ENCODE assay signal across 13 cellular contexts in the genomic region with DNA sequence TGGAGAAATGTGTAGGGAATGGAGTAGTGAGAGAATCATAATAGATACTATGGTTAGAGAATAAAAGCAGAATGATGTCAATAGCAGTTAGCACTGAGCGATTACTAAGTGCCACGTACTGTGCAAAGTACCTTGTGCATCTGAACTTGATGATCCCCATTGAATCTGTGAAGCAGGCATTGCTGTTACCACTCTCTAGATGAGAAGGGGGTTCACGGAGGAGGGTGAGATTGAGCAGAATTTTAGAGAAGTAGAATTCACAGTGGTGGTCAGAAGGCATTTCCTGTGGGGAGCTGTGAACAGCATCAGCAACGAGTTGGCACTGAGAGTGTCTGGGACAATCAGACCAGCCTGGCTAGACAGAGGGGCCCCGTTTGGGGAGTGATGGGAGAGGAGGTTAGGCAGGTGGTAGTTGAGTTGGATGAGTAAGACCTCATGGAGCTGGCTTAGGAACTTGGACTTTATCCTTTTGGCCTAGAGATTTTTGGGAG.
DNase-seq lines count a peak whose midpoint lies in the region; ATAC-seq, FAIRE-seq and TF ChIP-seq lines count a peak whose summit lies in the region.
"Had no signal": no experiment of that assay in that cellular context is flagged by ENCODE, and none has a peak within 500 bp of the region (broad histone marks: within the 10 kb centered on the region; RNA-seq: fewer than 3 reads in every experiment).

No MANE protein-coding gene starts in this region.

- H3K27me3 ChIP-seq in astrocyte (ENCODE audit: insufficient read depth, low read length) = no peaks in the 10 kb centered on the region
- H3K27me3 ChIP-seq in GM23248 (replicated peaks; ENCODE audit: insufficient read depth) = no peaks in the 10 kb centered on the region
- H3K27me3 ChIP-seq: SJSA1, spleen had no signal

- no peak overlapping the region for H2AFZ ChIP-seq in astrocyte (ENCODE audit: low read depth, low read length)
- no peak overlapping the region for H2AFZ ChIP-seq in GM23248

- H3K36me3 ChIP-seq in astrocyte (ENCODE audit: insufficient read depth, low read length) (no peaks in the 10 kb centered on the region), GM23248 (ENCODE audit: low read depth) (no peaks in the 10 kb centered on the region)
- H3K36me3 ChIP-seq: SJSA1, spleen had no signal

- H3K27ac ChIP-seq in astrocyte (ENCODE audit: low read depth, low read length) = no peak overlapping the region
- H3K27ac ChIP-seq in GM23248 = no peak overlapping the region
- H3K27ac ChIP-seq: SJSA1, spleen had no signal

- H3K4me1 ChIP-seq in astrocyte (ENCODE audit: insufficient read depth, low read length) = peaks cover 27% of the 10 kb centered on the region
- no peaks in the 10 kb centered on the region for H3K4me1 ChIP-seq in GM23248 (ENCODE audit: insufficient read depth)
- H3K4me1 ChIP-seq: SJSA1 had no signal

- no peak overlapping the region for H3K4me3 ChIP-seq in astrocyte (ENCODE audit: insufficient read depth, low read depth, low read length)
- H3K4me3 ChIP-seq in GM23248 = no peak overlapping the region
- H3K4me3 ChIP-seq: SJSA1, spleen had no signal

- H3K36me3 Mint-ChIP-seq in astrocyte (ENCODE audit: low read depth, unreplicated experiment) = no peaks in the 10 kb centered on the region
- no peaks in the 10 kb centered on the region for H3K36me3 Mint-ChIP-seq in stimulated activated memory B cell treated with anti-CD40 and anti-IgM and Interleukin-4, amounts not matched to agents 10 μg/mL and 1 μg/mL and 100 μg/mL, for 72 hours
- H3K36me3 Mint-ChIP-seq: activated naive CD4-positive, alpha-beta T cell treated with anti-CD3 and anti-CD28 coated beads, Interleukin-2, amount 50 U/mL, for 24 hours had no signal

- no peak for TF ChIP-seq CTCF in astrocyte (IDR thresholded peaks at IDR 0.05; ENCODE audit: insufficient read depth, low read depth, low read length)

- peaks cover 3% of the 10 kb centered on the region for H3K9me3 Mint-ChIP-seq in astrocyte (ENCODE audit: unreplicated experiment)
- H3K9me3 Mint-ChIP-seq in stimulated activated memory B cell treated with anti-CD40 and anti-IgM and Interleukin-4, amounts not matched to agents 10 μg/mL and 1 μg/mL and 100 μg/mL, for 72 hours = no peaks in the 10 kb centered on the region
- H3K9me3 Mint-ChIP-seq: activated naive CD4-positive, alpha-beta T cell treated with anti-CD3 and anti-CD28 coated beads, Interleukin-2, amount 50 U/mL, for 24 hours; endodermal cell had no signal

- WGBS in GM23248 (ENCODE audit: low coverage in 1 of 2, low lambda C conversion rate in 2 of 2, missing lambda C conversion rate in 2 of 2), 2 experiments = 38 to 39% methylated on average over 5 of the region's 5 CpGs

- DNase-seq in astrocyte (ENCODE audit: low read depth) (peak; percentile 59), NCI-H128 (lab: John Stamatoyannopoulos, UW; ENCODE audit: unreplicated experiment) (no peak), GM23248 (no peak)
- DNase-seq: activated CD4-positive, alpha-beta T cell treated with anti-CD3 and anti-CD28 coated beads, Interleukin-2, amount 50 U/mL, for 1 hour; endodermal cell; spleen had no signal

- H3K79me2 ChIP-seq in astrocyte (ENCODE audit: insufficient read depth, low read length) = no peaks in the 10 kb centered on the region
- no peaks in the 10 kb centered on the region for H3K79me2 ChIP-seq in GM23248 (ENCODE audit: insufficient read depth)

- no peaks in the 10 kb centered on the region for H3K9me2 ChIP-seq in GM23248 (ENCODE audit: insufficient read depth)

- peak overlapping the region; percentile 94 for H3K27ac Mint-ChIP-seq in astrocyte (ENCODE audit: unreplicated experiment)
- H3K27ac Mint-ChIP-seq in stimulated activated memory B cell treated with anti-CD40 and anti-IgM and Interleukin-4, amounts not matched to agents 10 μg/mL and 1 μg/mL and 100 μg/mL, for 72 hours = peak overlapping the region; percentile 5
- H3K27ac Mint-ChIP-seq: activated naive CD4-positive, alpha-beta T cell treated with anti-CD3 and anti-CD28 coated beads, Interleukin-2, amount 50 U/mL, for 24 hours; endodermal cell had no signal

- ATAC-seq in GM19452 (IDR thresholded peaks at IDR 0.05; ENCODE audit: unreplicated experiment) (peak; percentile 72), HG03442 (IDR thresholded peaks at IDR 0.05; ENCODE audit: unreplicated experiment) (peak; percentile 66), HG03520 (IDR thresholded peaks at IDR 0.05; ENCODE audit: unreplicated experiment) (no peak)
- peak; percentile 79 for ATAC-seq in stimulated activated memory B cell treated with anti-CD40 and anti-IgM and Interleukin-4, amounts not matched to agents 10 μg/mL and 1 μg/mL and 100 μg/mL, for 72 hours
- ATAC-seq: HepG2 had no signal

- H4K20me1 ChIP-seq in astrocyte (ENCODE audit: insufficient read depth, low read length) (no peaks in the 10 kb centered on the region), GM23248 (ENCODE audit: insufficient read depth) (no peaks in the 10 kb centered on the region)

- H3K4me2 ChIP-seq in astrocyte (ENCODE audit: low read length) (peak overlapping the region; percentile 77), GM23248 (ENCODE audit: unreplicated experiment) (no peak overlapping the region)

- H3K27me3 Mint-ChIP-seq in astrocyte (ENCODE audit: low read depth, unreplicated experiment) = no peaks in the 10 kb centered on the region
- no peaks in the 10 kb centered on the region for H3K27me3 Mint-ChIP-seq in stimulated activated memory B cell treated with anti-CD40 and anti-IgM and Interleukin-4, amounts not matched to agents 10 μg/mL and 1 μg/mL and 100 μg/mL, for 72 hours

- H3K9me3 ChIP-seq in astrocyte (ENCODE audit: insufficient read depth, low read depth, low read length) = no peaks in the 10 kb centered on the region
- H3K9me3 ChIP-seq in GM23248 (ENCODE audit: low read depth) = peaks cover under 1% of the 10 kb centered on the region
- H3K9me3 ChIP-seq: spleen had no signal

- H3F3A ChIP-seq in GM23248 (ENCODE audit: insufficient read depth) = no peaks in the 10 kb centered on the region

- in situ Hi-C loops in GM23248 (cut with MboI) = no loop called here

- H3K9ac ChIP-seq in astrocyte (ENCODE audit: low read length) = no peak overlapping the region
- H3K9ac ChIP-seq in GM23248 = no peak overlapping the region

- peaks cover 35% of the 10 kb centered on the region for H3K4me1 Mint-ChIP-seq in astrocyte (ENCODE audit: low read depth, unreplicated experiment)
- peaks cover 20% of the 10 kb centered on the region for H3K4me1 Mint-ChIP-seq in stimulated activated memory B cell treated with anti-CD40 and anti-IgM and Interleukin-4, amounts not matched to agents 10 μg/mL and 1 μg/mL and 100 μg/mL, for 72 hours
- H3K4me1 Mint-ChIP-seq: endodermal cell had no signal

- no peak overlapping the region for H3K4me3 Mint-ChIP-seq in astrocyte (ENCODE audit: unreplicated experiment)
- no peak overlapping the region for H3K4me3 Mint-ChIP-seq in stimulated activated memory B cell treated with anti-CD40 and anti-IgM and Interleukin-4, amounts not matched to agents 10 μg/mL and 1 μg/mL and 100 μg/mL, for 72 hours
- H3K4me3 Mint-ChIP-seq: activated naive CD4-positive, alpha-beta T cell treated with anti-CD3 and anti-CD28 coated beads, Interleukin-2, amount 50 U/mL, for 24 hours; endodermal cell had no signal

- FAIRE-seq in astrocyte (lab: Jason Lieb, UNC) = no peak
- FAIRE-seq: HepG2 had no signal
